In genomic region chr15:78237146-78237545, GRCh38 we compare ENCODE assay signal across 27 cellular contexts. TPM values are rescaled to one million over a fixed set of nuclear protein-coding genes. Genes with fewer than 3 reads are reported as not detected.
"Had no signal": no experiment of that assay in that cellular context is flagged by ENCODE, and none has a peak within 500 bp of the region (broad histone marks: within the 10 kb centered on the region; RNA-seq: fewer than 3 reads in every experiment).

No MANE protein-coding gene starts in this region.

- H3K9me3 Mint-ChIP-seq: IgD-negative memory B cell had no signal

- H3K27me3 ChIP-seq: SJCRH30 had no signal

- H3K36me3 Mint-ChIP-seq: IgD-negative memory B cell had no signal

- H3K36me3 ChIP-seq: SJCRH30 had no signal

- H3K4me3 Mint-ChIP-seq: IgD-negative memory B cell had no signal

- H3K4me3 ChIP-seq: SJCRH30 had no signal

- H3K9me3 ChIP-seq: SJCRH30 had no signal

- ATAC-seq: Panc1, PC-3, Right ventricle myocardium inferior, SK-N-SH treated with all-trans-retinoic acid at 6 μM for 48 hours had no signal

- H3K27ac ChIP-seq: HL-60, RWPE1, SJCRH30 had no signal

- DNase-seq: KBM-7, MV-4-11, NCI-H1048, NCI-H1105 treated with DMSO at 0.1 percent for 48 hours, NCI-H1417 treated with DMSO at 0.1 percent for 48 hours, NCI-H146, NCI-H1694 treated with DMSO at 0.1 percent for 48 hours, NCI-H2029, NCI-H2081 treated with DMSO at 0.1 percent for 48 hours, NCI-H2171, NCI-H226, NCI-H446, NCI-H510A, NCI-H524 treated with DMSO at 0.1 percent for 48 hours, NCI-H69, NCI-H774, PC-3, SHP77 treated with DMSO at 0.1 percent for 48 hours, SJCRH30 had no signal

RNA-seq across cellular contexts. Expression of gene ACSBG1, which starts 2.8 kb away (rescaled TPM):
- total RNA-seq: MCF 10A had no signal
- polyA plus RNA-seq: IgD-negative memory B cell had no signal

RNA-seq across cellular contexts. Expression of gene DNAJA4, which starts 27.2 kb away (rescaled TPM):
- total RNA-seq: LHCN-M2, MCF 10A, SJCRH30 had no signal
